16 cellular contexts compared by ENCODE assay signal in genomic region chr5:14148890-14149671, GRCh38. TPM values are rescaled to one million over a fixed set of nuclear protein-coding genes. Genes with fewer than 3 reads are reported as not detected.
DNase-seq lines count a peak whose midpoint lies in the region; ATAC-seq, FAIRE-seq and TF ChIP-seq lines count a peak whose summit lies in the region.
"Had no signal": no experiment of that assay in that cellular context is flagged by ENCODE, and none has a peak within 500 bp of the region (broad histone marks: within the 10 kb centered on the region; RNA-seq: fewer than 3 reads in every experiment).

No MANE protein-coding gene starts in this region.

- H3K4me3 ChIP-seq in GM23338 (no peak overlapping the region; the same call in 1 of the 2 replicates), astrocyte (ENCODE audit: insufficient read depth, low read depth, low read length) (peak overlapping the region; percentile 7), body of pancreas (no peak overlapping the region)
- H3K4me3 ChIP-seq in CD8-positive, alpha-beta T cell (ENCODE audit: low read depth, low read length): no peak overlapping the region

- H4K20me1 ChIP-seq in GM23338 (replicated peaks; ENCODE audit: insufficient read depth) (peaks cover 86% of the 10 kb centered on the region), astrocyte (ENCODE audit: insufficient read depth, low read length) (peaks cover 89% of the 10 kb centered on the region)

- no peaks in the 10 kb centered on the region; the same call in 2 of the 3 replicates for H3K36me3 Mint-ChIP-seq in GM23338 (ENCODE audit: low read depth)
- no peaks in the 10 kb centered on the region for H3K36me3 Mint-ChIP-seq in astrocyte (ENCODE audit: low read depth, unreplicated experiment)
- no peaks in the 10 kb centered on the region for H3K36me3 Mint-ChIP-seq in naive B cell
- no peaks in the 10 kb centered on the region for H3K36me3 Mint-ChIP-seq in CD8-positive, alpha-beta T cell
- H3K36me3 Mint-ChIP-seq: natural killer cell treated with Interleukin-12 subunit alpha and Interleukin-12 subunit beta and Interleukin-15 and Interleukin-18, amount 100 ng/mL, for 72 hours had no signal

- no peak overlapping the region for H2AFZ ChIP-seq in GM23338
- no peak overlapping the region for H2AFZ ChIP-seq in astrocyte (ENCODE audit: low read depth, low read length)

- FAIRE-seq in astrocyte (lab: Jason Lieb, UNC): no peak

- TF ChIP-seq CTCF in GM23338 (conservative IDR thresholded peaks at IDR 0.05; ENCODE audit: low read depth in 2 of 2) (no peak), astrocyte (IDR thresholded peaks at IDR 0.05; ENCODE audit: insufficient read depth, low read depth, low read length) (no peak), body of pancreas (IDR thresholded peaks at IDR 0.05) (no peak)
- TF ChIP-seq CTCF in CD8-positive, alpha-beta T cell (IDR thresholded peaks at IDR 0.05): no peak

- H3K4me3 Mint-ChIP-seq in GM23338 (peak overlapping the region; percentile 1; the same call in 1 of the 3 replicates), astrocyte (ENCODE audit: unreplicated experiment) (peak overlapping the region; percentile 71), naive B cell (peak overlapping the region in 7 of 8 donors; percentile 62 to 90 (median 69))
- H3K4me3 Mint-ChIP-seq in CD8-positive, alpha-beta T cell: no peak overlapping the region
- H3K4me3 Mint-ChIP-seq: natural killer cell treated with Interleukin-12 subunit alpha and Interleukin-12 subunit beta and Interleukin-15 and Interleukin-18, amount 100 ng/mL, for 72 hours had no signal

- H3K27ac ChIP-seq in GM23338 (ENCODE audit: low read depth) (0 out of 2 replicates have a peak overlapping the region, but pooled peaks have one; percentile 28), astrocyte (ENCODE audit: low read depth, low read length) (peak overlapping the region; percentile 98), body of pancreas (no peak overlapping the region)
- no peak overlapping the region for H3K27ac ChIP-seq in CD8-positive, alpha-beta T cell (ENCODE audit: low read depth, low read length)
- H3K27ac ChIP-seq: HL-60 had no signal

- ATAC-seq in GM23338 (peak; percentile 16), naive B cell (ENCODE audit: low read depth in 2 of 2) (no peak), body of pancreas (no peak), HG02970 (IDR thresholded peaks at IDR 0.05; ENCODE audit: low FRiP score, unreplicated experiment) (no peak)
- no peak for ATAC-seq in CD8-positive, alpha-beta T cell
- ATAC-seq: natural killer cell treated with Interleukin-12 subunit alpha and Interleukin-12 subunit beta and Interleukin-15 and Interleukin-18, amount 100 ng/mL, for 72 hours; Right ventricle myocardium inferior had no signal

- no peaks in the 10 kb centered on the region for H3F3A ChIP-seq in GM23338 (replicated peaks; ENCODE audit: low read depth)

- POLR2A ChIA-PET in CD8-positive, alpha-beta T cell (lab: Charles Lee): no interaction called here

- H3K27me3 ChIP-seq in GM23338 (ENCODE audit: insufficient read depth) (peaks cover 3% of the 10 kb centered on the region; the same call in 1 of the 2 replicates), astrocyte (ENCODE audit: insufficient read depth, low read length) (no peaks in the 10 kb centered on the region), body of pancreas (no peaks in the 10 kb centered on the region)
- H3K27me3 ChIP-seq in CD8-positive, alpha-beta T cell (ENCODE audit: insufficient read depth, low read length): peaks cover 3% of the 10 kb centered on the region

- H3K27me3 Mint-ChIP-seq in GM23338 (ENCODE audit: insufficient read depth, low read depth, poor library complexity) (peaks cover 14% of the 10 kb centered on the region), astrocyte (ENCODE audit: low read depth, unreplicated experiment) (no peaks in the 10 kb centered on the region), naive B cell (no peaks in the 10 kb centered on the region)
- H3K27me3 Mint-ChIP-seq in CD8-positive, alpha-beta T cell (ENCODE audit: low read depth): peaks cover 25% of the 10 kb centered on the region

- CTCF ChIA-PET in CD8-positive, alpha-beta T cell (lab: Charles Lee): interaction anchor here (0.6 kb wide), 1 partner anchor 500 kb away, joined by 3 read pairs; no protein-coding TSS in a partner anchor

- H3K4me1 Mint-ChIP-seq in GM23338 (peaks cover 80% of the 10 kb centered on the region), astrocyte (ENCODE audit: low read depth, unreplicated experiment) (peaks cover 66% of the 10 kb centered on the region), naive B cell (peaks cover 52 to 68% (median 68%) of the 10 kb centered on the region in 3 donors)
- peaks cover 6% of the 10 kb centered on the region for H3K4me1 Mint-ChIP-seq in CD8-positive, alpha-beta T cell (ENCODE audit: low read depth)

- H3K4me2 ChIP-seq in GM23338: peak overlapping the region; percentile 55
- H3K4me2 ChIP-seq in astrocyte (ENCODE audit: low read length): peak overlapping the region; percentile 91

- H3K9ac ChIP-seq in astrocyte (ENCODE audit: low read length): peak overlapping the region; percentile 100

- WGBS in body of pancreas, 2 donors: 77 to 81% methylated on average over 13 to 15 of the region's 15 CpGs

- no peaks in the 10 kb centered on the region for H3K9me3 ChIP-seq in astrocyte (ENCODE audit: insufficient read depth, low read depth, low read length)
- no peaks in the 10 kb centered on the region for H3K9me3 ChIP-seq in body of pancreas
- H3K9me3 ChIP-seq in CD8-positive, alpha-beta T cell (ENCODE audit: low read length): no peaks in the 10 kb centered on the region

- intact Hi-C loops in body of pancreas (cut with DNase I): no loop called here
- intact Hi-C loops in CD8-positive, alpha-beta T cell (cut with DNase I, micrococcal nuclease): loop anchor here (10.0 kb wide), 3 partner anchors 436 to 846 kb away; partner anchors contain the start of genes OTULINL (in 2 of the 2) and OTULIN (in 1 of the 2)

- DNase-seq in ELF-1 (ENCODE audit: low read depth, low spot score) (peak; percentile 44), GM23338 (ENCODE audit: low spot score) (peak; percentile 57), astrocyte (ENCODE audit: low read depth) (no peak), naive B cell (no peak), body of pancreas (no peak)
- no peak for DNase-seq in CD8-positive, alpha-beta T cell
- no peak for DNase-seq in stimulated activated naive CD4-positive, alpha-beta T cell (lab: John Stamatoyannopoulos, UW)
- DNase-seq: activated gamma-delta T cell treated with Interleukin-2 at 50 U/mL for 16 hours, COR-L47, HCEC 1CT, hippocampal formation, NCI-H1694 treated with DMSO at 0.1 percent for 48 hours had no signal

- peaks cover 93% of the 10 kb centered on the region for H3K79me2 ChIP-seq in GM23338 (replicated peaks; ENCODE audit: insufficient read depth)
- H3K79me2 ChIP-seq in astrocyte (ENCODE audit: insufficient read depth, low read length): peaks cover 99% of the 10 kb centered on the region

- no peaks in the 10 kb centered on the region; the same call in 2 of the 3 replicates for H3K9me3 Mint-ChIP-seq in GM23338
- no peaks in the 10 kb centered on the region for H3K9me3 Mint-ChIP-seq in astrocyte (ENCODE audit: unreplicated experiment)
- no peaks in the 10 kb centered on the region for H3K9me3 Mint-ChIP-seq in naive B cell
- no peaks in the 10 kb centered on the region for H3K9me3 Mint-ChIP-seq in CD8-positive, alpha-beta T cell
- H3K9me3 Mint-ChIP-seq: natural killer cell treated with Interleukin-12 subunit alpha and Interleukin-12 subunit beta and Interleukin-15 and Interleukin-18, amount 100 ng/mL, for 72 hours had no signal

- H3K9me2 ChIP-seq in GM23338 (ENCODE audit: insufficient read depth): no peaks in the 10 kb centered on the region

- H3K36me3 ChIP-seq in GM23338 (ENCODE audit: insufficient read depth): no peaks in the 10 kb centered on the region
- H3K36me3 ChIP-seq in astrocyte (ENCODE audit: insufficient read depth, low read length): no peaks in the 10 kb centered on the region
- no peaks in the 10 kb centered on the region for H3K36me3 ChIP-seq in body of pancreas (replicated peaks in 1 of 2; ENCODE audit: insufficient read depth in 1 of 2, low read depth in 2 of 2)
- H3K36me3 ChIP-seq in CD8-positive, alpha-beta T cell (ENCODE audit: insufficient read depth, low read length): no peaks in the 10 kb centered on the region

- peaks cover 78% of the 10 kb centered on the region for H3K4me1 ChIP-seq in GM23338 (ENCODE audit: insufficient read depth)
- H3K4me1 ChIP-seq in astrocyte (ENCODE audit: insufficient read depth, low read length): peaks cover 65% of the 10 kb centered on the region
- peaks cover 50% of the 10 kb centered on the region for H3K4me1 ChIP-seq in body of pancreas
- H3K4me1 ChIP-seq in CD8-positive, alpha-beta T cell (ENCODE audit: insufficient read depth, low read length): peaks cover 5% of the 10 kb centered on the region

- no peak for TF ChIP-seq POLR2A in body of pancreas (IDR thresholded peaks at IDR 0.05)

- H3K27ac Mint-ChIP-seq in GM23338 (no peak overlapping the region), astrocyte (ENCODE audit: unreplicated experiment) (peak overlapping the region; percentile 77), naive B cell (peak overlapping the region in 5 of 6 donors; percentile 9 to 86 (median 49))
- H3K27ac Mint-ChIP-seq in CD8-positive, alpha-beta T cell: no peak overlapping the region
- H3K27ac Mint-ChIP-seq: natural killer cell treated with Interleukin-12 subunit alpha and Interleukin-12 subunit beta and Interleukin-15 and Interleukin-18, amount 100 ng/mL, for 72 hours had no signal

TF ChIP-seq in GM23338, 12 proteins besides CTCF, POLR2A, EP300 and RAD21 (continues in another document):
- no peak for TF ChIP-seq EZH2phosphoT487 (IDR thresholded peaks at IDR 0.05; ENCODE audit: unreplicated experiment)
- no peak for TF ChIP-seq NANOG (IDR thresholded peaks at IDR 0.05; ENCODE audit: borderline replicate concordance)

RNA-seq across cellular contexts. Expression of gene TRIO, which starts 5.9 kb away (rescaled TPM):
- 83.7 and 113 TPM in 2 replicates for total RNA-seq in GM23338 (2014; rRNA removed; shearing (Covaris generic))
- polyA plus RNA-seq in GM23338 (2016; fragmentation: Nextera tagmentation; extraction: Ambion mirVana): 13.8 and 14.9 TPM in 2 replicates
- total RNA-seq in astrocyte: 291 and 347 TPM in 2 replicates
- polyA plus RNA-seq in naive B cell (ENCODE audit: low read depth in 6 of 6): 10 to 100 TPM in 4 of 6 donors, 1 to 10 TPM in 2; 7.3 to 16.4 (median 11.1) TPM
- total RNA-seq in body of pancreas: 100 to 1,000 TPM in 1 of 2 donors, 10 to 100 TPM in 1; 62.0 to 137 TPM
- total RNA-seq in CD8-positive, alpha-beta T cell: 1 to 10 TPM; 3.4 to 6.5 TPM

Comparison
In these comparisons a context has a peak if more than half of its experiments do, and no peak if none do; other contexts are left out.
1. DNase-seq: peak in ELF-1 (single experiment) and GM23338 (single experiment); none in astrocyte (single experiment), naive B cell (single experiment), body of pancreas (0 of 4), CD8-positive, alpha-beta T cell (0 of 7) and stimulated activated naive CD4-positive, alpha-beta T cell (0 of 6).
2. H3K27ac ChIP-seq: peak in GM23338 (single experiment) and astrocyte (single experiment); none in body of pancreas (0 of 4) and CD8-positive, alpha-beta T cell (single experiment).
3. H3K27ac Mint-ChIP-seq: peak in astrocyte (single experiment) and naive B cell (5 of 6); none in GM23338 (single experiment) and CD8-positive, alpha-beta T cell (single experiment).
4. RNA of gene TRIO, which starts 5.9 kb away (total RNA-seq): 291 to 347 TPM in astrocyte, 62.0 to 137 TPM in body of pancreas and 83.7 to 113 TPM in GM23338; 3.4 to 6.5 TPM in CD8-positive, alpha-beta T cell; every median in the first group is over 4 times any median in the second.